In genomic region chr4:40427871-40428270, GRCh38 we compare ENCODE assay signal across 4 cellular contexts.
A peak's percentile ranks its signal among the peaks of the same experiment; 100 is the strongest.
DNase-seq lines count a peak whose midpoint lies in the region; ATAC-seq and TF ChIP-seq lines count a peak whose summit lies in the region.
"Not testable (repeated sequence)": the region's sequence is repeated elsewhere in the genome, so short reads cannot be mapped to it uniquely, and the experiment has no call there.

No MANE protein-coding gene starts in this region.

- WGBS in thyroid gland, 2 donors: 31 to 43% methylated on average over 4 of the region's 4 CpGs

- peak overlapping the region in 4 of 7 donors; percentile 30 to 60 (median 38) for H3K27ac Mint-ChIP-seq in CD14-positive monocyte
- H3K27ac Mint-ChIP-seq in CD4-positive, CD25-positive, alpha-beta regulatory T cell: peak overlapping the region in 2 of 3 donors; percentile 32 to 52
- H3K27ac Mint-ChIP-seq in neural progenitor cell: not testable (repeated sequence)

- not testable (repeated sequence) for H3K9me3 ChIP-seq in CD4-positive, CD25-positive, alpha-beta regulatory T cell (ENCODE audit: control insufficient read depth in 2 of 2, low read length in 2 of 2); neural progenitor cell (ENCODE audit: low read depth); thyroid gland

- not testable (repeated sequence) for H3K9ac ChIP-seq in neural progenitor cell

- H3K79me2 ChIP-seq in neural progenitor cell (ENCODE audit: low read depth): not testable (repeated sequence)

- not testable (repeated sequence) for H3K4me3 ChIP-seq in CD4-positive, CD25-positive, alpha-beta regulatory T cell (ENCODE audit: low read depth, low read length); neural progenitor cell; thyroid gland (replicated peaks in 1 of 3)

- H3K36me3 ChIP-seq in CD4-positive, CD25-positive, alpha-beta regulatory T cell (ENCODE audit: control insufficient read depth, insufficient read depth, low read length); neural progenitor cell: not testable (repeated sequence)
- H3K36me3 ChIP-seq in thyroid gland: peaks cover 12 to 16% of the 10 kb centered on the region in 2 donors

- not testable (repeated sequence) for H4K20me1 ChIP-seq in neural progenitor cell (ENCODE audit: low read depth)

- H3K27me3 ChIP-seq in CD4-positive, CD25-positive, alpha-beta regulatory T cell (ENCODE audit: control insufficient read depth, insufficient read depth, low read length); neural progenitor cell; thyroid gland: not testable (repeated sequence)

- not testable (repeated sequence) for H3F3A ChIP-seq in neural progenitor cell (ENCODE audit: low read depth)

- TF ChIP-seq POLR2A in thyroid gland (IDR thresholded peaks at IDR 0.05): peak in 1 of 2 donors; percentile 17

- H3K36me3 Mint-ChIP-seq in CD14-positive monocyte: peaks cover 79 to 89% of the 10 kb centered on the region in 2 donors
- H3K36me3 Mint-ChIP-seq in CD4-positive, CD25-positive, alpha-beta regulatory T cell; neural progenitor cell: not testable (repeated sequence)

- H3K27ac ChIP-seq in CD4-positive, CD25-positive, alpha-beta regulatory T cell (ENCODE audit: insufficient read depth, low read length, poor library complexity, severe bottlenecking); neural progenitor cell: not testable (repeated sequence)
- peak overlapping the region; percentile 31 to 91 (median 57) for H3K27ac ChIP-seq in thyroid gland

- not testable (repeated sequence) for H3K4me1 ChIP-seq in CD4-positive, CD25-positive, alpha-beta regulatory T cell (ENCODE audit: control insufficient read depth, insufficient read depth, low read length, poor library complexity, severe bottlenecking); neural progenitor cell
- peaks cover 16 to 27% of the 10 kb centered on the region in 2 donors for H3K4me1 ChIP-seq in thyroid gland

- H3K4me3 Mint-ChIP-seq in CD14-positive monocyte; CD4-positive, CD25-positive, alpha-beta regulatory T cell; neural progenitor cell: not testable (repeated sequence)

- not testable (repeated sequence) for TF ChIP-seq CTCF in CD14-positive monocyte (IDR thresholded peaks at IDR 0.05); neural progenitor cell (IDR thresholded peaks at IDR 0.05); thyroid gland (IDR thresholded peaks at IDR 0.05)

- H3K27me3 Mint-ChIP-seq in CD14-positive monocyte (ENCODE audit: low read depth in 3 of 3); CD4-positive, CD25-positive, alpha-beta regulatory T cell; neural progenitor cell (ENCODE audit: insufficient read depth, low read depth): not testable (repeated sequence)

- intact Hi-C loops in CD14-positive monocyte (cut with micrococcal nuclease); thyroid gland (cut with DNase I): not testable (repeated sequence)

- H3K4me1 Mint-ChIP-seq in CD14-positive monocyte, neural progenitor cell: not testable (repeated sequence)
- peaks cover 0 to 17% (median 6%) of the 10 kb centered on the region in 4 donors for H3K4me1 Mint-ChIP-seq in CD4-positive, CD25-positive, alpha-beta regulatory T cell

- not testable (repeated sequence) for DNase-seq in CD14-positive monocyte (ENCODE audit: low spot score); CD4-positive, CD25-positive, alpha-beta regulatory T cell; neural progenitor cell (ENCODE audit: low spot score)
- peak; percentile 80 to 87 for DNase-seq in thyroid gland

- H3K4me2 ChIP-seq in neural progenitor cell: not testable (repeated sequence)

- ATAC-seq in CD4-positive, CD25-positive, alpha-beta regulatory T cell (ENCODE audit: low read depth in 2 of 2): not testable (repeated sequence)

- peak overlapping the region; percentile 40 for H2AFZ ChIP-seq in neural progenitor cell (replicated peaks)

- H3K9me3 Mint-ChIP-seq in CD14-positive monocyte; CD4-positive, CD25-positive, alpha-beta regulatory T cell; neural progenitor cell: not testable (repeated sequence)
